Comparison of ENCODE assay signal across 10 cellular contexts in the genomic region with DNA sequence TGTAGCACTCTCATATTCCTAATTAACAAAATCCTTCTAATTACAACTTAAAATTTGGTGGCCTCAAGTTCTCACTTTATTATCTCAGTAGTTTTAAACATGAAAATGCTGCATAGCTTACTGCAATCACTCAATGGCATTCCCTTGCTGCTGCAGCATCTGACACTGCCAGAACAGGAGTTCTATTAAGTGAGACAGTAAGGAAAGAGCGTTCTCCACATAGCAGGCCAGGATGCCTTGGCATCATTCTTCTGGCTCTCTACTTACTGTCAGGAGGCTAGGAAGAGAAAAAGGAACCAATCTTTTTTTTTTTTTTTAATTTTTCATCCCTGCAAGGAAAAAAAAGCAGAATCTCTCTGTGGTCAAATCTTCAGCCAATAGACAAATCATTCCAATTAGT. TPM values are rescaled to one million over a fixed set of nuclear protein-coding genes. Genes with fewer than 3 reads are reported as not detected.
A peak's percentile ranks its signal among the peaks of the same experiment; 100 is the strongest.
DNase-seq lines count a peak whose midpoint lies in the region; ATAC-seq lines count a peak whose summit lies in the region.
"Had no signal": no experiment of that assay in that cellular context is flagged by ENCODE, and none has a peak within 500 bp of the region (broad histone marks: within the 10 kb centered on the region; RNA-seq: fewer than 3 reads in every experiment).

No MANE protein-coding gene starts in this region.

- DNase-seq in activated CD4-positive, alpha-beta T cell treated with anti-CD3 and anti-CD28 coated beads, Interleukin-2, amount 10 ng/mL, durations not matched to agents 7 days and 5 days = no peak
- DNase-seq in activated CD4-positive, alpha-beta T cell treated with anti-CD3 and anti-CD28 coated beads for 4 hours = no peak
- no peak for DNase-seq in activated CD8-positive, alpha-beta T cell treated with anti-CD3 and anti-CD28 coated beads, Interleukin-2, amount 10 ng/mL, durations not matched to agents 7 days and 5 days
- DNase-seq in immature natural killer cell (no peak), activated gamma-delta T cell treated with Interleukin-2 at 50 U/mL for 16 hours (no peak), NCI-H510A treated with DMSO at 0.1 percent for 48 hours (lab: John Stamatoyannopoulos, UW) (no peak)
- DNase-seq: AML-193 had no signal

- H3K4me1 ChIP-seq in subcutaneous abdominal adipose tissue (ENCODE audit: control insufficient read depth in 5 of 5, insufficient read depth in 5 of 5, low read length in 5 of 5) = peaks cover 11 to 88% (median 79%) of the 10 kb centered on the region in 5 donors

- peaks cover 62% of the 10 kb centered on the region for H3K4me1 Mint-ChIP-seq in activated CD4-positive, alpha-beta T cell treated with anti-CD3 and anti-CD28 coated beads, Interleukin-2, amount 10 ng/mL, durations not matched to agents 7 days and 5 days
- H3K4me1 Mint-ChIP-seq in activated CD8-positive, alpha-beta T cell treated with anti-CD3 and anti-CD28 coated beads, Interleukin-2, amount 10 ng/mL, durations not matched to agents 7 days and 5 days (ENCODE audit: low read depth) = peaks cover 62% of the 10 kb centered on the region
- H3K4me1 Mint-ChIP-seq in immature natural killer cell = peaks cover 76 to 83% of the 10 kb centered on the region in 2 donors

- H3K9ac ChIP-seq in subcutaneous abdominal adipose tissue (ENCODE audit: low read length in 5 of 5) = peak overlapping the region in 3 of 5 donors; percentile 30 to 48 (median 47)
- H3K9ac ChIP-seq: KMS-11 had no signal

- no peaks in the 10 kb centered on the region for H3K9me3 ChIP-seq in subcutaneous abdominal adipose tissue (ENCODE audit: control insufficient read depth in 5 of 5, low read length in 5 of 5)

- no peaks in the 10 kb centered on the region for H3K9me3 Mint-ChIP-seq in activated CD4-positive, alpha-beta T cell treated with anti-CD3 and anti-CD28 coated beads, Interleukin-2, amount 10 ng/mL, durations not matched to agents 7 days and 5 days
- H3K9me3 Mint-ChIP-seq in activated CD8-positive, alpha-beta T cell treated with anti-CD3 and anti-CD28 coated beads, Interleukin-2, amount 10 ng/mL, durations not matched to agents 7 days and 5 days (ENCODE audit: insufficient read depth) = no peaks in the 10 kb centered on the region
- no peaks in the 10 kb centered on the region for H3K9me3 Mint-ChIP-seq in immature natural killer cell

- H3K4me3 ChIP-seq in subcutaneous abdominal adipose tissue (ENCODE audit: low read depth in 1 of 5, low read length in 5 of 5) = peak overlapping the region in 4 of 5 donors; percentile 0 to 34 (median 11)

- POLR2A ChIA-PET in activated CD4-positive, alpha-beta T cell treated with anti-CD3 and anti-CD28 coated beads, Interleukin-2, amount 10 ng/mL, durations not matched to agents 7 days and 5 days (lab: Charles Lee) = no interaction called here
- POLR2A ChIA-PET in activated CD8-positive, alpha-beta T cell treated with anti-CD3 and anti-CD28 coated beads, Interleukin-2, amount 10 ng/mL, durations not matched to agents 7 days and 5 days (lab: Charles Lee) = interaction anchor here (1.3 to 4.0 kb wide), 2 partner anchors 61 to 135 kb away, joined by 5 to 43 read pairs; partner anchors contain the start of gene RAB43

- H3K27me3 Mint-ChIP-seq in activated CD4-positive, alpha-beta T cell treated with anti-CD3 and anti-CD28 coated beads, Interleukin-2, amount 10 ng/mL, durations not matched to agents 7 days and 5 days = no peaks in the 10 kb centered on the region
- H3K27me3 Mint-ChIP-seq in activated CD8-positive, alpha-beta T cell treated with anti-CD3 and anti-CD28 coated beads, Interleukin-2, amount 10 ng/mL, durations not matched to agents 7 days and 5 days (ENCODE audit: low read depth) = no peaks in the 10 kb centered on the region
- peaks cover 10 to 14% (median 13%) of the 10 kb centered on the region in 3 donors for H3K27me3 Mint-ChIP-seq in immature natural killer cell (ENCODE audit: low read depth in 3 of 3)

- H3K36me3 ChIP-seq in subcutaneous abdominal adipose tissue (ENCODE audit: control insufficient read depth in 5 of 5, insufficient read depth in 5 of 5, low read length in 5 of 5) = peaks cover 0 to 17% (median 4%) of the 10 kb centered on the region in 5 donors

- peak overlapping the region; percentile 87 for H3K4me3 Mint-ChIP-seq in activated CD4-positive, alpha-beta T cell treated with anti-CD3 and anti-CD28 coated beads, Interleukin-2, amount 10 ng/mL, durations not matched to agents 7 days and 5 days
- peak overlapping the region; percentile 92 for H3K4me3 Mint-ChIP-seq in activated CD8-positive, alpha-beta T cell treated with anti-CD3 and anti-CD28 coated beads, Interleukin-2, amount 10 ng/mL, durations not matched to agents 7 days and 5 days
- peak overlapping the region; percentile 69 to 97 (median 95) for H3K4me3 Mint-ChIP-seq in immature natural killer cell

- peak overlapping the region; percentile 100 for H3K27ac ChIP-seq in subcutaneous abdominal adipose tissue (ENCODE audit: low read depth, low read length)
- H3K27ac ChIP-seq: KMS-11 had no signal

- CTCF ChIA-PET in activated CD4-positive, alpha-beta T cell treated with anti-CD3 and anti-CD28 coated beads, Interleukin-2, amount 10 ng/mL, durations not matched to agents 7 days and 5 days (lab: Charles Lee) = interaction anchor here (0.6 to 5.7 kb wide), 6 partner anchors 18 to 127 kb away, joined by 3 to 29 read pairs (median 3); no protein-coding TSS in a partner anchor
- CTCF ChIA-PET in activated CD8-positive, alpha-beta T cell treated with anti-CD3 and anti-CD28 coated beads, Interleukin-2, amount 10 ng/mL, durations not matched to agents 7 days and 5 days (lab: Charles Lee) = interaction anchor here (1.4 kb wide), 1 partner anchor 19 kb away, joined by 6 read pairs; no protein-coding TSS in a partner anchor

- H3K36me3 Mint-ChIP-seq in activated CD4-positive, alpha-beta T cell treated with anti-CD3 and anti-CD28 coated beads, Interleukin-2, amount 10 ng/mL, durations not matched to agents 7 days and 5 days (ENCODE audit: low read depth) = peaks cover 69% of the 10 kb centered on the region
- H3K36me3 Mint-ChIP-seq in activated CD8-positive, alpha-beta T cell treated with anti-CD3 and anti-CD28 coated beads, Interleukin-2, amount 10 ng/mL, durations not matched to agents 7 days and 5 days (ENCODE audit: low read depth) = peaks cover 66% of the 10 kb centered on the region
- H3K36me3 Mint-ChIP-seq in immature natural killer cell = peaks cover 0 to 6% (median 0%) of the 10 kb centered on the region in 3 donors

- H3K27me3 ChIP-seq in subcutaneous abdominal adipose tissue (ENCODE audit: control insufficient read depth in 5 of 5, insufficient read depth in 4 of 5, low read length in 5 of 5) = no peaks in the 10 kb centered on the region

- ATAC-seq in activated CD8-positive, alpha-beta T cell treated with anti-CD3 and anti-CD28 coated beads, Interleukin-2, amount 10 ng/mL, durations not matched to agents 7 days and 5 days = no peak
- no peak for ATAC-seq in GM18858 (IDR thresholded peaks at IDR 0.05; ENCODE audit: unreplicated experiment)

- peak overlapping the region; percentile 56 for H3K27ac Mint-ChIP-seq in activated CD4-positive, alpha-beta T cell treated with anti-CD3 and anti-CD28 coated beads, Interleukin-2, amount 10 ng/mL, durations not matched to agents 7 days and 5 days
- H3K27ac Mint-ChIP-seq in activated CD8-positive, alpha-beta T cell treated with anti-CD3 and anti-CD28 coated beads, Interleukin-2, amount 10 ng/mL, durations not matched to agents 7 days and 5 days = peak overlapping the region; percentile 98
- peak overlapping the region; percentile 81 to 92 (median 86) for H3K27ac Mint-ChIP-seq in immature natural killer cell

RNA-seq across cellular contexts. Expression of gene CNBP, which starts 3.2 kb away (rescaled TPM):
- total RNA-seq in activated CD4-positive, alpha-beta T cell treated with anti-CD3 and anti-CD28 coated beads, Interleukin-2, amount 10 ng/mL, durations not matched to agents 7 days and 5 days = 100 to 1,000 TPM; 263 to 270 TPM
- total RNA-seq in activated CD8-positive, alpha-beta T cell treated with anti-CD3 and anti-CD28 coated beads, Interleukin-2, amount 10 ng/mL, durations not matched to agents 7 days and 5 days = 100 to 1,000 TPM; 263 to 273 TPM
- 1,000 to 10,000 TPM in 1 of 3 donors, 100 to 1,000 TPM in 2; 728 to 1,257 (median 878) TPM for polyA plus RNA-seq in immature natural killer cell

RNA-seq across cellular contexts. Expression of gene ISY1, which starts 19.6 kb away (rescaled TPM):
- total RNA-seq in activated CD4-positive, alpha-beta T cell treated with anti-CD3 and anti-CD28 coated beads, Interleukin-2, amount 10 ng/mL, durations not matched to agents 7 days and 5 days = 10 to 100 TPM; 56.9 to 60.9 TPM
- total RNA-seq in activated CD8-positive, alpha-beta T cell treated with anti-CD3 and anti-CD28 coated beads, Interleukin-2, amount 10 ng/mL, durations not matched to agents 7 days and 5 days = 10 to 100 TPM; 57.9 to 65.7 TPM
- 100 to 1,000 TPM in 2 of 3 donors, 10 to 100 TPM in 1; 91.1 to 107 (median 103) TPM for polyA plus RNA-seq in immature natural killer cell

RNA-seq across cellular contexts. Expression of gene RAB43, which starts 58.9 kb away (rescaled TPM):
- total RNA-seq in activated CD4-positive, alpha-beta T cell treated with anti-CD3 and anti-CD28 coated beads, Interleukin-2, amount 10 ng/mL, durations not matched to agents 7 days and 5 days = 10 to 100 TPM; 52.0 to 59.1 TPM
- 10 to 100 TPM; 56.0 to 58.7 TPM for total RNA-seq in activated CD8-positive, alpha-beta T cell treated with anti-CD3 and anti-CD28 coated beads, Interleukin-2, amount 10 ng/mL, durations not matched to agents 7 days and 5 days
- polyA plus RNA-seq in immature natural killer cell = 10 to 100 TPM in 2 of 3 donors, 1 to 10 TPM in 1; 8.1 to 20.1 (median 12.5) TPM
